In genomic region chr19:48965806-48966540, GRCh38 we compare ENCODE assay signal across 8 cellular contexts. TPM values are rescaled to one million over a fixed set of nuclear protein-coding genes. Genes with fewer than 3 reads are reported as not detected.
A peak's percentile ranks its signal among the peaks of the same experiment; 100 is the strongest.
DNase-seq lines count a peak whose midpoint lies in the region; ATAC-seq and TF ChIP-seq lines count a peak whose summit lies in the region.

No MANE protein-coding gene starts in this region.

- no peaks in the 10 kb centered on the region for H3K36me3 ChIP-seq in kidney epithelial cell (ENCODE audit: control insufficient read depth, insufficient read depth, low read length)

- peak; percentile 21 for ATAC-seq in HG03066 (IDR thresholded peaks at IDR 0.05; ENCODE audit: low read depth, unreplicated experiment)

- H3K27me3 ChIP-seq in kidney epithelial cell (ENCODE audit: control insufficient read depth, insufficient read depth, low read length), result no peaks in the 10 kb centered on the region

- H3K4me3 ChIP-seq in GM12865 (ENCODE audit: low read depth, low read length) (peak overlapping the region; percentile 82), kidney epithelial cell (ENCODE audit: low read depth, low read length) (peak overlapping the region; percentile 57)

- TF ChIP-seq CTCF in GM12865 (IDR thresholded peaks at IDR 0.05; ENCODE audit: insufficient read depth, low read depth, low read length, missing control alignments) (no peak), kidney epithelial cell (IDR thresholded peaks at IDR 0.05; ENCODE audit: insufficient read depth, low read length, poor library complexity, severe bottlenecking) (no peak)

- DNase-seq in GM12865 (ENCODE audit: low read depth) (peak; percentile 94), NCI-H345 treated with DMSO at 0.1 percent for 48 hours (lab: John Stamatoyannopoulos, UW; ENCODE audit: unreplicated experiment) (peak; percentile 65), cerebellar cortex (ENCODE audit: low spot score) (peak; percentile 95), kidney epithelial cell (ENCODE audit: low read depth) (no peak), hepatic stellate cell (ENCODE audit: low spot score) (no peak)
- DNase-seq in activated CD4-positive, alpha-beta T cell treated with anti-CD3 and anti-CD28 coated beads for 1 hour, result peak; percentile 84
- peak; percentile 84 to 88 for DNase-seq in stimulated activated CD4-positive, alpha-beta T cell treated with anti-CD3 and anti-CD28 coated beads, Interleukin-15, amount 100 ng/mL, for 48 hours (ENCODE audit: low read depth in 2 of 2)

RNA-seq across cellular contexts. Expression of gene FTL, which starts 0.9 kb away (rescaled TPM):
- 2,415 and 2,688 TPM in 2 replicates for total RNA-seq in kidney epithelial cell

RNA-seq across cellular contexts. Expression of gene BAX, which starts 11.3 kb away (rescaled TPM):
- 128 and 140 TPM in 2 replicates for total RNA-seq in kidney epithelial cell

RNA-seq across cellular contexts. Expression of gene GYS1, which starts 27.1 kb away (rescaled TPM):
- total RNA-seq in kidney epithelial cell, result 23.1 and 24.8 TPM in 2 replicates

RNA-seq across cellular contexts. Expression of gene RUVBL2, which starts 27.7 kb away (rescaled TPM):
- total RNA-seq in kidney epithelial cell, result 174 and 177 TPM in 2 replicates

RNA-seq across cellular contexts. Expression of gene DHDH, which starts 32.5 kb away (rescaled TPM):
- total RNA-seq in kidney epithelial cell, result 1.0 and 1.5 TPM in 2 replicates

Comparison
In these comparisons a context has a peak if more than half of its experiments do, and no peak if none do; other contexts are left out.
1. DNase-seq: peak in GM12865 (single experiment), NCI-H345 treated with DMSO at 0.1 percent for 48 hours (single experiment), activated CD4-positive, alpha-beta T cell treated with anti-CD3 and anti-CD28 coated beads for 1 hour (single experiment), cerebellar cortex (single experiment) and stimulated activated CD4-positive, alpha-beta T cell treated with anti-CD3 and anti-CD28 coated beads, Interleukin-15, amount 100 ng/mL, for 48 hours (2 of 2); none in kidney epithelial cell (single experiment) and hepatic stellate cell (single experiment).